In genomic region chr19:38669532-38669931, GRCh38 we compare ENCODE assay signal across 8 cellular contexts. TPM values are rescaled to one million over a fixed set of nuclear protein-coding genes. Genes with fewer than 3 reads are reported as not detected.
DNase-seq lines count a peak whose midpoint lies in the region; ATAC-seq and TF ChIP-seq lines count a peak whose summit lies in the region.

No MANE protein-coding gene starts in this region.

- CTCF ChIA-PET in IMR-90 (lab: Yijun Ruan, JAX): interaction anchor here (1.5 kb wide), 1 partner anchor 33 kb away, joined by 3 read pairs; no protein-coding TSS in a partner anchor

- peaks cover 85% of the 10 kb centered on the region for H4K20me1 ChIP-seq in IMR-90 (ENCODE audit: insufficient read depth, low read length)

- peak overlapping the region; percentile 89 for H3K23ac ChIP-seq in IMR-90 (ENCODE audit: low read depth, low read length)

- H3K27me3 ChIP-seq in IMR-90 (ENCODE audit: control insufficient read depth, insufficient read depth, low read length) (no peaks in the 10 kb centered on the region), right atrium auricular region (no peaks in the 10 kb centered on the region), spleen (replicated peaks in 1 of 7) (no peaks in the 10 kb centered on the region)

- peak overlapping the region; percentile 77 for H3K4ac ChIP-seq in IMR-90 (ENCODE audit: low read depth, low read length)

- TF ChIP-seq POLR2A in IMR-90 (IDR thresholded peaks at IDR 0.05; ENCODE audit: low read depth, low read length) (no peak), spleen (IDR thresholded peaks at IDR 0.05) (no peak)

- no peaks in the 10 kb centered on the region for H3K27me3 Mint-ChIP-seq in T-helper 2 cell treated with Interferon-gamma antibody and Interleukin-4, amounts not matched to agents 5 μg/mL and 100 μg/mL, for 36 hours (ENCODE audit: low read depth)

- H3K4me2 ChIP-seq in IMR-90 (ENCODE audit: low read depth, low read length): no peak overlapping the region

- dilution Hi-C loops in IMR-90 (cut with HindIII; ENCODE audit: low sequenced_read_pairs, unreplicated experiment): no loop called here

- H3K27ac Mint-ChIP-seq in T-helper 2 cell treated with Interferon-gamma antibody and Interleukin-4, amounts not matched to agents 5 μg/mL and 100 μg/mL, for 36 hours: peak overlapping the region; percentile 62

- H3K14ac ChIP-seq in IMR-90 (replicated peaks; ENCODE audit: low read depth, low read length): peak overlapping the region; percentile 87

- H3K27ac ChIP-seq in IMR-90 (ENCODE audit: insufficient read depth, low read length): peak overlapping the region; percentile 48; the same call in 1 of the 2 replicates
- H3K27ac ChIP-seq in right atrium auricular region: peak overlapping the region; percentile 97 to 98
- H3K27ac ChIP-seq in spleen: peak overlapping the region; percentile 53 to 94 (median 92)

- no peak for TF ChIP-seq RAD21 in IMR-90 (IDR thresholded peaks at IDR 0.05; ENCODE audit: low read length)

- intact Hi-C loops in IMR-90 (cut with micrococcal nuclease): no loop called here
- intact Hi-C loops in spleen (cut with DNase I; ENCODE audit: low total_unique reads): no loop called here

- DNase-seq in IMR-90 (no peak), right atrium auricular region (ENCODE audit: low spot score) (no peak), spleen (peak; percentile 75), iPS-NIHi7 (ENCODE audit: extremely low spot score) (no peak)
- no peak for DNase-seq in T-helper 2 cell treated with Interferon-gamma antibody and Interleukin-4, amounts not matched to agents 5 μg/mL and 100 μg/mL, for 36 hours (ENCODE audit: low spot score)
- no peak for DNase-seq in effector CD8-positive, alpha-beta T cell (lab: John Stamatoyannopoulos, UW)

- H3K4me1 ChIP-seq in IMR-90 (ENCODE audit: control insufficient read depth, insufficient read depth, low read length) (peaks cover 57% of the 10 kb centered on the region), right atrium auricular region (peaks cover 0 to 94% of the 10 kb centered on the region in 2 donors), spleen (peaks cover 67 to 96% (median 88%) of the 10 kb centered on the region in 6 donors)

- no TSS peak for BruUV-seq in IMR-90 (replicated peaks; lab: Mats Ljungman, UMichigan)

- peak overlapping the region; percentile 69 for H2AK9ac ChIP-seq in IMR-90 (replicated peaks; ENCODE audit: low read depth, low read length, poor library complexity)

- 100% methylated on average over 1 of the region's 5 CpGs; no CpG with 5 or more reads in 1 of the 2 experiments for WGBS in IMR-90 (ENCODE audit: extremely low coverage in 2 of 2, insufficient read length in 1 of 2), 2 experiments
- WGBS in spleen, 5 donors: 2 to 20% (median 5%) methylated on average over 5 of the region's 5 CpGs

- peaks cover 46% of the 10 kb centered on the region for H3K9me1 ChIP-seq in IMR-90 (ENCODE audit: insufficient read depth, low read length)

- H3K36me3 Mint-ChIP-seq in T-helper 2 cell treated with Interferon-gamma antibody and Interleukin-4, amounts not matched to agents 5 μg/mL and 100 μg/mL, for 36 hours (ENCODE audit: low read depth): peaks cover 31% of the 10 kb centered on the region

- peaks cover 6% of the 10 kb centered on the region for H3K36me3 ChIP-seq in IMR-90 (ENCODE audit: control insufficient read depth, insufficient read depth, low read length)
- no peaks in the 10 kb centered on the region for H3K36me3 ChIP-seq in right atrium auricular region
- H3K36me3 ChIP-seq in spleen: peaks cover 0 to 17% (median 0%) of the 10 kb centered on the region in 6 donors

- H2BK5ac ChIP-seq in IMR-90 (ENCODE audit: low read depth, low read length, poor library complexity, severe bottlenecking): peak overlapping the region; percentile 60

- TF ChIP-seq CTCF in IMR-90 (conservative IDR thresholded peaks at IDR 0.05; ENCODE audit: low read depth, low read length): no peak
- TF ChIP-seq CTCF in right atrium auricular region (IDR thresholded peaks at IDR 0.05): no peak
- no peak for TF ChIP-seq CTCF in spleen (IDR thresholded peaks at IDR 0.05 in 8 of 11, conservative IDR thresholded peaks at IDR 0.05 in 3 of 11)

- H3K79me1 ChIP-seq in IMR-90 (ENCODE audit: low read depth in 1 of 2, low read length in 2 of 2): peaks cover 5 to 70% of the 10 kb centered on the region in 2 experiments; a peak in 3 of 4 replicates

- no peaks in the 10 kb centered on the region for H3K9me3 Mint-ChIP-seq in T-helper 2 cell treated with Interferon-gamma antibody and Interleukin-4, amounts not matched to agents 5 μg/mL and 100 μg/mL, for 36 hours

- no peak overlapping the region for H3K4me3 ChIP-seq in IMR-90 (ENCODE audit: insufficient read depth, low read depth, low read length)
- H3K4me3 ChIP-seq in right atrium auricular region: no peak overlapping the region
- H3K4me3 ChIP-seq in spleen: peak overlapping the region in 2 of 8 donors; percentile 3 to 47

- H4K5ac ChIP-seq in IMR-90 (ENCODE audit: low read depth, low read length): no peak overlapping the region; the same call in 1 of the 2 replicates

- peak overlapping the region; percentile 62 for H3K4me3 Mint-ChIP-seq in T-helper 2 cell treated with Interferon-gamma antibody and Interleukin-4, amounts not matched to agents 5 μg/mL and 100 μg/mL, for 36 hours

- H2BK20ac ChIP-seq in IMR-90 (ENCODE audit: low read depth, low read length): peak overlapping the region; percentile 68

- ATAC-seq in IMR-90 (ENCODE audit: low read depth): no peak
- ATAC-seq in GM21367 (IDR thresholded peaks at IDR 0.05; ENCODE audit: unreplicated experiment): no peak
- no peak for ATAC-seq in GM21737 (IDR thresholded peaks at IDR 0.05; ENCODE audit: unreplicated experiment)

- peak overlapping the region; percentile 63; the same call in 1 of the 3 replicates for H2BK15ac ChIP-seq in IMR-90 (ENCODE audit: low read depth, low read length)

- H3K9ac ChIP-seq in IMR-90 (ENCODE audit: low read depth, low read length): no peak overlapping the region

- H2AK5ac ChIP-seq in IMR-90 (ENCODE audit: low read depth, low read length): peak overlapping the region; percentile 84

- H3K4me1 Mint-ChIP-seq in T-helper 2 cell treated with Interferon-gamma antibody and Interleukin-4, amounts not matched to agents 5 μg/mL and 100 μg/mL, for 36 hours (ENCODE audit: low read depth): peaks cover 61% of the 10 kb centered on the region

- H4K91ac ChIP-seq in IMR-90 (ENCODE audit: insufficient read depth, low read depth, low read length): peak overlapping the region; percentile 36

- H3K9me3 ChIP-seq in IMR-90 (ENCODE audit: control insufficient read depth, insufficient read depth, low read length) (no peaks in the 10 kb centered on the region), right atrium auricular region (no peaks in the 10 kb centered on the region), spleen (no peaks in the 10 kb centered on the region)

- H2AFZ ChIP-seq in IMR-90 (replicated peaks; ENCODE audit: low read length, poor library complexity): peak overlapping the region; percentile 10

- peak overlapping the region; percentile 37 to 39; a peak in 3 of 4 replicates for H4K8ac ChIP-seq in IMR-90 (ENCODE audit: low read depth in 2 of 2, low read length in 2 of 2)

- H3K18ac ChIP-seq in IMR-90 (ENCODE audit: low read depth, low read length): peak overlapping the region; percentile 24; the same call in 1 of the 2 replicates

- H2BK120ac ChIP-seq in IMR-90 (ENCODE audit: low read depth, low read length): peak overlapping the region; percentile 40

- POLR2A ChIA-PET in IMR-90 (lab: Charles Lee; ENCODE audit: unreplicated experiment): interaction anchor here (0.6 kb wide), 1 partner anchor 11 kb away, joined by 3 read pairs; no protein-coding TSS in a partner anchor

- in situ Hi-C loops in IMR-90 (cut with MboI; ENCODE audit: low sequenced_read_pairs): no loop called here

- H3K56ac ChIP-seq in IMR-90 (ENCODE audit: extremely low read depth, insufficient read depth, low read length): no peak overlapping the region

TF ChIP-seq in IMR-90, 13 proteins besides CTCF, POLR2A, EP300 and RAD21 (continues in another document):
- TF ChIP-seq ELK1 (IDR thresholded peaks at IDR 0.05; ENCODE audit: borderline replicate concordance, low read depth, low read length) (no peak), CEBPB (IDR thresholded peaks at IDR 0.05; ENCODE audit: low read depth, low read length) (no peak), MXI1 (IDR thresholded peaks at IDR 0.05; ENCODE audit: borderline replicate concordance, low read depth, low read length) (no peak), RCOR1 (IDR thresholded peaks at IDR 0.05; ENCODE audit: insufficient replicate concordance, low read length) (no peak), MAFK (IDR thresholded peaks at IDR 0.05; ENCODE audit: low read depth, low read length) (no peak), MAZ (IDR thresholded peaks at IDR 0.05; ENCODE audit: borderline replicate concordance, low read depth, low read length) (no peak)

RNA-seq across cellular contexts. Expression of gene ACTN4, which starts 22.1 kb away (rescaled TPM):
- total RNA-seq in IMR-90 (2012; rRNA removed) (614 and 659 TPM in 2 replicates), right atrium auricular region (100 to 1,000 TPM; 115 to 180 TPM), spleen (100 to 1,000 TPM; 360 to 621 (median 487) TPM)
- polyA plus RNA-seq in IMR-90 (2012; rRNA removed) (497 and 541 TPM in 2 replicates), spleen (100 to 1,000 TPM in 1 of 3 donors, 10 to 100 TPM in 2; 39.3 to 185 (median 51.2) TPM)
- polyA plus RNA-seq in IMR-90 (2012; cell fraction: cytosol; rRNA removed): 291 and 549 TPM in 2 replicates
- polyA plus RNA-seq in IMR-90 (2012; cell fraction: nucleus; rRNA removed; ENCODE audit: low replicate concordance): 608 and 1,383 TPM in 2 replicates

RNA-seq across cellular contexts. Expression of gene EIF3K, which starts 50.5 kb away (rescaled TPM):
- 965 and 1,137 TPM in 2 replicates for total RNA-seq in IMR-90 (2012; rRNA removed)
- 524 and 575 TPM in 2 replicates for polyA plus RNA-seq in IMR-90 (2012; rRNA removed)
- 561 and 960 TPM in 2 replicates for polyA plus RNA-seq in IMR-90 (2012; cell fraction: cytosol; rRNA removed)
- 263 and 486 TPM in 2 replicates for polyA plus RNA-seq in IMR-90 (2012; cell fraction: nucleus; rRNA removed; ENCODE audit: low replicate concordance)
- total RNA-seq in right atrium auricular region: 100 to 1,000 TPM; 716 to 786 TPM
- total RNA-seq in spleen: 100 to 1,000 TPM; 232 to 538 (median 244) TPM
- polyA plus RNA-seq in spleen: 100 to 1,000 TPM; 276 to 365 (median 328) TPM

RNA-seq across cellular contexts. Expression of gene MAP4K1, which starts 51.8 kb away (rescaled TPM):
- total RNA-seq in IMR-90 (2012; rRNA removed): not detected in 2 replicates
- polyA plus RNA-seq in IMR-90 (2012; rRNA removed): 0.16 and 0.22 TPM in 2 replicates
- polyA plus RNA-seq in IMR-90 (2012; cell fraction: cytosol; rRNA removed): 0.04 and 0.38 TPM in 2 replicates
- 1.5 and 1.7 TPM in 2 replicates for polyA plus RNA-seq in IMR-90 (2012; cell fraction: nucleus; rRNA removed; ENCODE audit: low replicate concordance)
- 1 to 10 TPM in 1 of 2 donors, under 1 TPM in 1; 0.83 to 4.2 TPM for total RNA-seq in right atrium auricular region
- 100 to 1,000 TPM in 4 of 7 donors, 10 to 100 TPM in 3; 58.2 to 163 (median 122) TPM for total RNA-seq in spleen
- polyA plus RNA-seq in spleen: 100 to 1,000 TPM in 2 of 3 donors, 10 to 100 TPM in 1; 81.3 to 161 (median 153) TPM

Comparison
In these comparisons a context has a peak if more than half of its experiments do, and no peak if none do; other contexts are left out.
1. RNA of gene MAP4K1, which starts 51.8 kb away (total RNA-seq): 58.2 to 163 TPM in spleen; 0.83 to 4.2 TPM in right atrium auricular region and not detected in IMR-90; every median in the first group is over 10 times any median in the second.
2. Peak in every context shown above with its lines, with median percentiles within 50 percentile points of each other: H3K27ac ChIP-seq.